Comparison of ENCODE assay signal across 20 cellular contexts in genomic region chr5:3605298-3606010, GRCh38. TPM values are rescaled to one million over a fixed set of nuclear protein-coding genes. Genes with fewer than 3 reads are reported as not detected.
"Had no signal": no experiment of that assay in that cellular context is flagged by ENCODE, and none has a peak within 500 bp of the region (broad histone marks: within the 10 kb centered on the region; RNA-seq: fewer than 3 reads in every experiment).

No MANE protein-coding gene starts in this region.

- H3K9me3 ChIP-seq: gastroesophageal sphincter, left ventricle myocardium inferior, psoas muscle, right lobe of liver, testis, upper lobe of left lung had no signal

- DNase-seq: activated naive CD4-positive, alpha-beta T cell treated with Interleukin-2 at 50 U/mL for 16 hours; activated T-cell treated with anti-CD3 and anti-CD28 coated beads for 4 hours; anterior cingulate cortex; dermis blood vessel endothelial cell; effector memory CD8-positive, alpha-beta T cell; left ventricle myocardium inferior; mesendoderm; psoas muscle; right lobe of liver; T-helper 9 cell; testis had no signal

- H3K27ac ChIP-seq: epithelial cell of prostate, gastroesophageal sphincter, hepatocyte, left ventricle myocardium inferior, psoas muscle, right lobe of liver, testis, upper lobe of left lung had no signal

- H3K4me3 Mint-ChIP-seq: activated T-helper 17 cell treated with anti-CD3 and anti-CD28 coated beads, Interleukin-2, amount 50 U/mL, for 72 hours; effector memory CD8-positive, alpha-beta T cell; stimulated activated naive CD8-positive, alpha-beta T cell treated with anti-CD3 and anti-CD28 coated beads, Interleukin-15, Interleukin-2, amounts not matched to agents 100 ng/mL and 50 ng/mL, for 24 hours had no signal

- H3K4me1 ChIP-seq: psoas muscle had no signal

- FAIRE-seq: keratinocyte had no signal

- ATAC-seq: activated CD4-positive, CD25-positive, alpha-beta regulatory T cell treated with anti-CD3 and anti-CD28 coated beads, Interleukin-2, amount 50 U/mL, for 24 hours; activated T-helper 17 cell treated with anti-CD3 and anti-CD28 coated beads, Interleukin-2, amount 50 U/mL, for 72 hours; effector memory CD8-positive, alpha-beta T cell; gastroesophageal sphincter; right lobe of liver had no signal

- H3K4me1 Mint-ChIP-seq: activated T-helper 17 cell treated with anti-CD3 and anti-CD28 coated beads, Interleukin-2, amount 50 U/mL, for 72 hours had no signal

- H3K27me3 ChIP-seq: testis had no signal

- H3K36me3 ChIP-seq: gastroesophageal sphincter, left ventricle myocardium inferior, right lobe of liver, upper lobe of left lung had no signal

- H3K9me3 Mint-ChIP-seq: nephron; stimulated activated naive CD8-positive, alpha-beta T cell treated with anti-CD3 and anti-CD28 coated beads, Interleukin-15, Interleukin-2, amounts not matched to agents 100 ng/mL and 50 ng/mL, for 24 hours had no signal

- H3K4me3 ChIP-seq: gastroesophageal sphincter, hepatocyte, psoas muscle, right lobe of liver, testis, upper lobe of left lung had no signal

RNA-seq across cellular contexts. Expression of gene IRX1, which starts 9.8 kb away (rescaled TPM):
- total RNA-seq: activated T-helper 17 cell treated with anti-CD3 and anti-CD28 coated beads, Interleukin-2, amount 50 U/mL, for 72 hours; psoas muscle; right lobe of liver had no signal
- polyA plus RNA-seq: psoas muscle had no signal
